Comparison of ENCODE assay signal across 15 cellular contexts in genomic region chr9:111925017-111925770, GRCh38. TPM values are rescaled to one million over a fixed set of nuclear protein-coding genes. Genes with fewer than 3 reads are reported as not detected.
DNase-seq lines count a peak whose midpoint lies in the region; TF ChIP-seq lines count a peak whose summit lies in the region.
"Had no signal": no experiment of that assay in that cellular context is flagged by ENCODE, and none has a peak within 500 bp of the region (broad histone marks: within the 10 kb centered on the region; RNA-seq: fewer than 3 reads in every experiment).

No MANE protein-coding gene starts in this region.

- intact Hi-C loops in transverse colon (cut with DNase I; ENCODE audit: low total_unique reads): no loop called here

- H3K4me1 ChIP-seq in transverse colon: peaks cover 0 to 21% (median 9%) of the 10 kb centered on the region in 4 donors

- WGBS in transverse colon (ENCODE audit: low coverage in 1 of 2), 2 donors: 88 to 91% methylated on average over 7 of the region's 7 CpGs

- in situ Hi-C loops in transverse colon (cut with MboI; ENCODE audit: low pct_ligation_motif_present in 1 of 4, low pct_unique_long_range_greater_than_20kb in 1 of 4, low sequenced_read_pairs in 3 of 4): no loop called here

- H3K9me3 Mint-ChIP-seq in activated naive CD4-positive, alpha-beta T cell treated with anti-CD3 and anti-CD28 coated beads, Interleukin-2, amount 50 U/mL, for 24 hours: no peaks in the 10 kb centered on the region
- H3K9me3 Mint-ChIP-seq in immature natural killer cell: no peaks in the 10 kb centered on the region
- H3K9me3 Mint-ChIP-seq: activated naive CD4-positive, alpha-beta T cell treated with anti-CD3 and anti-CD28 coated beads for 36 hours had no signal

- H3K27me3 Mint-ChIP-seq in activated naive CD4-positive, alpha-beta T cell treated with anti-CD3 and anti-CD28 coated beads, Interleukin-2, amount 50 U/mL, for 24 hours: no peaks in the 10 kb centered on the region
- H3K27me3 Mint-ChIP-seq in immature natural killer cell (ENCODE audit: low read depth in 3 of 3): peaks cover 0 to 8% (median 5%) of the 10 kb centered on the region in 3 donors

- H3K27me3 ChIP-seq in transverse colon: no peaks in the 10 kb centered on the region
- H3K27me3 ChIP-seq: heart left ventricle had no signal

- peak overlapping the region; percentile 25 for H3K27ac Mint-ChIP-seq in activated naive CD4-positive, alpha-beta T cell treated with anti-CD3 and anti-CD28 coated beads, Interleukin-2, amount 50 U/mL, for 24 hours
- H3K27ac Mint-ChIP-seq in immature natural killer cell: peak overlapping the region; percentile 69 to 88 (median 78)
- H3K27ac Mint-ChIP-seq: activated naive CD4-positive, alpha-beta T cell treated with anti-CD3 and anti-CD28 coated beads for 36 hours had no signal

- H3K4me3 ChIP-seq in transverse colon: no peak overlapping the region
- H3K4me3 ChIP-seq in foreskin fibroblast (ENCODE audit: low read depth in 1 of 2, low read length in 2 of 2): no peak overlapping the region
- H3K4me3 ChIP-seq: heart left ventricle, smooth muscle cell, thoracic aorta had no signal

- no peak for TF ChIP-seq EP300 in transverse colon (IDR thresholded peaks at IDR 0.05; ENCODE audit: low read depth)

- H3K36me3 ChIP-seq in transverse colon: peaks cover 0 to 22% (median 1%) of the 10 kb centered on the region in 4 donors
- H3K36me3 ChIP-seq: thoracic aorta had no signal

- no peak overlapping the region for H3K4me3 Mint-ChIP-seq in activated naive CD4-positive, alpha-beta T cell treated with anti-CD3 and anti-CD28 coated beads, Interleukin-2, amount 50 U/mL, for 24 hours
- no peak overlapping the region for H3K4me3 Mint-ChIP-seq in immature natural killer cell
- H3K4me3 Mint-ChIP-seq: activated naive CD4-positive, alpha-beta T cell treated with anti-CD3 and anti-CD28 coated beads for 36 hours had no signal

- DNase-seq in activated naive CD4-positive, alpha-beta T cell treated with Interleukin-2 at 50 U/mL for 16 hours: no peak
- DNase-seq in NCI-H748 treated with DMSO at 0.1 percent for 48 hours (lab: John Stamatoyannopoulos, UW) (peak; percentile 53), immature natural killer cell (no peak), transverse colon (no peak), NCI-H345 (lab: John Stamatoyannopoulos, UW) (no peak), foreskin fibroblast (no peak), anterior cingulate cortex (lab: John Stamatoyannopoulos, UW) (no peak)
- DNase-seq: ACHN; activated naive CD4-positive, alpha-beta T cell treated with anti-CD3 and anti-CD28 coated beads for 36 hours; heart left ventricle; NCI-H526; SHP77 had no signal

- no peaks in the 10 kb centered on the region for H3K9me3 ChIP-seq in transverse colon
- H3K9me3 ChIP-seq: heart left ventricle, thoracic aorta had no signal

- no peak for TF ChIP-seq POLR2A in transverse colon (IDR thresholded peaks at IDR 0.05)

- H3K36me3 Mint-ChIP-seq in activated naive CD4-positive, alpha-beta T cell treated with anti-CD3 and anti-CD28 coated beads, Interleukin-2, amount 50 U/mL, for 24 hours: peaks cover 10% of the 10 kb centered on the region
- H3K36me3 Mint-ChIP-seq in immature natural killer cell: peaks cover 0 to 3% (median 0%) of the 10 kb centered on the region in 3 donors

- TF ChIP-seq CTCF in transverse colon (IDR thresholded peaks at IDR 0.05) (no peak), foreskin fibroblast (IDR thresholded peaks at IDR 0.05; ENCODE audit: low read depth, low read length) (no peak)

- peaks cover 54% of the 10 kb centered on the region for H3K4me1 Mint-ChIP-seq in activated naive CD4-positive, alpha-beta T cell treated with anti-CD3 and anti-CD28 coated beads, Interleukin-2, amount 50 U/mL, for 24 hours
- peaks cover 35 to 38% of the 10 kb centered on the region in 2 donors for H3K4me1 Mint-ChIP-seq in immature natural killer cell

- peak overlapping the region; percentile 4 to 64 (median 52) for H3K27ac ChIP-seq in transverse colon
- H3K27ac ChIP-seq: thoracic aorta had no signal

RNA-seq across cellular contexts. Expression of gene UGCG, which starts 28.6 kb away (rescaled TPM):
- polyA plus RNA-seq in immature natural killer cell: 1 to 10 TPM; 3.0 to 7.1 (median 6.8) TPM
- total RNA-seq in transverse colon: 10 to 100 TPM in 3 of 4 donors, 1 to 10 TPM in 1; 3.8 to 62.6 (median 29.9) TPM
